ENCODE assay signal across 8 cellular contexts in genomic region chr14:75229923-75230792, GRCh38.
DNase-seq lines count a peak whose midpoint lies in the region; ATAC-seq and TF ChIP-seq lines count a peak whose summit lies in the region.

No MANE protein-coding gene starts in this region.

- H3K4me3 ChIP-seq in OCI-LY3 (ENCODE audit: low read length) = no peak overlapping the region

- no peaks in the 10 kb centered on the region for H4K20me1 ChIP-seq in OCI-LY3 (ENCODE audit: insufficient read depth, low read length)

- H3K4me2 ChIP-seq in OCI-LY3 (ENCODE audit: low read length) = peak overlapping the region; percentile 3; the same call in 1 of the 2 replicates

- H3K36me3 Mint-ChIP-seq in activated naive CD4-positive, alpha-beta T cell treated with anti-CD3 and anti-CD28 coated beads, Interleukin-2, amount 10 ng/mL, durations not matched to agents 7 days and 5 days = no peaks in the 10 kb centered on the region

- H3K27ac ChIP-seq in OCI-LY3 (ENCODE audit: low read length) = no peak overlapping the region

- H3K27ac Mint-ChIP-seq in activated naive CD4-positive, alpha-beta T cell treated with anti-CD3 and anti-CD28 coated beads, Interleukin-2, amount 10 ng/mL, durations not matched to agents 7 days and 5 days = no peak overlapping the region

- H3K27me3 Mint-ChIP-seq in activated naive CD4-positive, alpha-beta T cell treated with anti-CD3 and anti-CD28 coated beads, Interleukin-2, amount 10 ng/mL, durations not matched to agents 7 days and 5 days = peaks cover 43% of the 10 kb centered on the region

- peak; percentile 25; the same call in 1 of the 2 replicates for TF ChIP-seq CTCF in OCI-LY3 (IDR thresholded peaks at IDR 0.05; ENCODE audit: low read depth, low read length)

- H3K36me3 ChIP-seq in OCI-LY3 (replicated peaks; ENCODE audit: low read depth, low read length) = no peaks in the 10 kb centered on the region

- H3K27me3 ChIP-seq in OCI-LY3 (ENCODE audit: low read depth, low read length) = no peaks in the 10 kb centered on the region

- peaks cover 41% of the 10 kb centered on the region for H3K4me1 Mint-ChIP-seq in activated naive CD4-positive, alpha-beta T cell treated with anti-CD3 and anti-CD28 coated beads, Interleukin-2, amount 10 ng/mL, durations not matched to agents 7 days and 5 days

- no peaks in the 10 kb centered on the region for H3K79me2 ChIP-seq in OCI-LY3 (ENCODE audit: low read length)

- ATAC-seq in HG02759 (IDR thresholded peaks at IDR 0.05; ENCODE audit: unreplicated experiment) = peak; percentile 66

- no peak overlapping the region for H3K9ac ChIP-seq in OCI-LY3 (ENCODE audit: low read length)

- no peak overlapping the region; the same call in 1 of the 2 replicates for H2AFZ ChIP-seq in OCI-LY3 (ENCODE audit: low read depth, low read length)

- peaks cover 43% of the 10 kb centered on the region for H3K4me1 ChIP-seq in OCI-LY3 (ENCODE audit: low read length)

- CTCF ChIA-PET in activated naive CD4-positive, alpha-beta T cell treated with anti-CD3 and anti-CD28 coated beads, Interleukin-2, amount 10 ng/mL, durations not matched to agents 7 days and 5 days (lab: Charles Lee) = interaction anchor here (0.9 to 2.1 kb wide), 5 partner anchors 9 to 65 kb away, joined by 3 to 7 read pairs (median 4); no protein-coding TSS in a partner anchor

- H3K4me3 Mint-ChIP-seq in activated naive CD4-positive, alpha-beta T cell treated with anti-CD3 and anti-CD28 coated beads, Interleukin-2, amount 10 ng/mL, durations not matched to agents 7 days and 5 days = no peak overlapping the region

- DNase-seq in GM03348 (ENCODE audit: low spot score) = peak; percentile 33
- peak; percentile 49 for DNase-seq in activated naive CD4-positive, alpha-beta T cell treated with anti-CD3 and anti-CD28 coated beads, Interleukin-2, amount 10 ng/mL, durations not matched to agents 7 days and 5 days
- DNase-seq in kidney tubule cell (ENCODE audit: low spot score) = peak; percentile 96
- DNase-seq in stimulated activated CD8-positive, alpha-beta memory T cell treated with anti-CD3 and anti-CD28 coated beads, Interleukin-7, amount 100 ng/mL, for 4 hours (ENCODE audit: low read depth in 2 of 2) = peak; percentile 24 to 38
- no peak for DNase-seq in epidermal melanocyte (ENCODE audit: insufficient read length, low spot score)
- no peak for DNase-seq in OCI-M2 (lab: John Stamatoyannopoulos, UW; ENCODE audit: unreplicated experiment)

- H3K9me3 ChIP-seq in OCI-LY3 (ENCODE audit: insufficient read depth, low read length) = no peaks in the 10 kb centered on the region

- no peaks in the 10 kb centered on the region for H3K9me3 Mint-ChIP-seq in activated naive CD4-positive, alpha-beta T cell treated with anti-CD3 and anti-CD28 coated beads, Interleukin-2, amount 10 ng/mL, durations not matched to agents 7 days and 5 days

Comparison
In these comparisons a context has a peak if more than half of its experiments do, and no peak if none do; other contexts are left out.
1. DNase-seq: peak in GM03348 (single experiment), activated naive CD4-positive, alpha-beta T cell treated with anti-CD3 and anti-CD28 coated beads, Interleukin-2, amount 10 ng/mL, durations not matched to agents 7 days and 5 days (single experiment), kidney tubule cell (single experiment) and stimulated activated CD8-positive, alpha-beta memory T cell treated with anti-CD3 and anti-CD28 coated beads, Interleukin-7, amount 100 ng/mL, for 4 hours (2 of 2); none in epidermal melanocyte (single experiment) and OCI-M2 (single experiment).